In genomic region chr2:231701456-231702373, GRCh38 we compare ENCODE assay signal across 8 cellular contexts. TPM values are rescaled to one million over a fixed set of nuclear protein-coding genes. Genes with fewer than 3 reads are reported as not detected.
DNase-seq lines count a peak whose midpoint lies in the region; ATAC-seq and TF ChIP-seq lines count a peak whose summit lies in the region.

No MANE protein-coding gene starts in this region.

- 39 to 59% (median 44%) methylated on average over 21 to 22 of the region's 22 CpGs for WGBS in psoas muscle, 3 donors

- intact Hi-C loops in OCI-LY7 (cut with micrococcal nuclease; ENCODE audit: unreplicated experiment) = no loop called here
- intact Hi-C loops in psoas muscle (cut with DNase I) = no loop called here

- H3K27ac ChIP-seq in OCI-LY7 (ENCODE audit: low read depth, low read length, poor library complexity, severe bottlenecking) (no peak overlapping the region), psoas muscle (peak overlapping the region; percentile 63)

- H3K4me1 ChIP-seq in OCI-LY7 (ENCODE audit: insufficient read depth, low read length, poor library complexity, severe bottlenecking) (peaks cover 19% of the 10 kb centered on the region), psoas muscle (peaks cover 13% of the 10 kb centered on the region)

- no peak for TF ChIP-seq CTCF in OCI-LY7 (conservative IDR thresholded peaks at IDR 0.05; ENCODE audit: low read length)
- no peak for TF ChIP-seq CTCF in fibroblast of the aortic adventitia (IDR thresholded peaks at IDR 0.05; ENCODE audit: insufficient read depth, low read length)
- no peak for TF ChIP-seq CTCF in psoas muscle (IDR thresholded peaks at IDR 0.05)

- H3K4me3 ChIP-seq in OCI-LY7 (ENCODE audit: low read depth, low read length, poor library complexity, severe bottlenecking) = no peak overlapping the region
- H3K4me3 ChIP-seq in fibroblast of the aortic adventitia (ENCODE audit: low read depth, low read length) = no peak overlapping the region
- H3K4me3 ChIP-seq in psoas muscle = no peak overlapping the region

- BruUV-seq in OCI-LY7 (replicated peaks; lab: Mats Ljungman, UMichigan) = no TSS peak

- H3K36me3 ChIP-seq in OCI-LY7 (ENCODE audit: insufficient read depth, low read length) (no peaks in the 10 kb centered on the region), psoas muscle (ENCODE audit: insufficient read depth in 1 of 2, low read depth in 1 of 2) (no peaks in the 10 kb centered on the region)

- H3K27me3 ChIP-seq in psoas muscle (ENCODE audit: insufficient read depth in 3 of 3, low read length in 2 of 3) = no peaks in the 10 kb centered on the region

- H3K4me2 ChIP-seq in OCI-LY7 (ENCODE audit: low read length) = peak overlapping the region; percentile 35; the same call in 1 of the 2 replicates

- peak; percentile 40 for DNase-seq in HT-29 (ENCODE audit: low spot score)
- DNase-seq in OCI-LY7 (ENCODE audit: low spot score) = no peak
- DNase-seq in fibroblast of the aortic adventitia (ENCODE audit: low read depth) = peak; percentile 72
- peak; percentile 65 to 81 for DNase-seq in psoas muscle
- no peak for DNase-seq in retina

- H4K20me1 ChIP-seq in OCI-LY7 (ENCODE audit: insufficient read depth, low read length) = no peaks in the 10 kb centered on the region

- POLR2A ChIA-PET in OCI-LY7 (lab: Charles Lee) = no interaction called here

- H3K9me3 ChIP-seq in OCI-LY7 (ENCODE audit: low read length) (no peaks in the 10 kb centered on the region), psoas muscle (no peaks in the 10 kb centered on the region)

- CTCF ChIA-PET in OCI-LY7 (lab: Charles Lee; ENCODE audit: unreplicated experiment) = no interaction called here

- peaks cover 13% of the 10 kb centered on the region; the same call in 1 of the 2 replicates for H3K79me2 ChIP-seq in OCI-LY7 (ENCODE audit: insufficient read depth, low read depth, low read length)

- ATAC-seq in psoas muscle = peak; percentile 8 to 62 (median 15)
- no peak for ATAC-seq in HG02970 (IDR thresholded peaks at IDR 0.05; ENCODE audit: low FRiP score, unreplicated experiment)
- ATAC-seq in GM21390 (IDR thresholded peaks at IDR 0.05; ENCODE audit: unreplicated experiment) = no peak
- no peak for ATAC-seq in HG03159 (IDR thresholded peaks at IDR 0.05; ENCODE audit: unreplicated experiment)

- H2AFZ ChIP-seq in OCI-LY7 (ENCODE audit: low read length) = no peak overlapping the region

- no peaks in the 10 kb centered on the region for H3K9me2 ChIP-seq in OCI-LY7 (ENCODE audit: insufficient read depth, low read length)

RNA-seq across cellular contexts. Expression of gene PTMA, which starts 6.6 kb away (rescaled TPM):
- total RNA-seq in HT-29 (2014; rRNA removed; shearing (Covaris generic)) = 1,191 and 1,224 TPM in 2 replicates
- 2,780 and 3,271 TPM in 2 replicates for total RNA-seq in OCI-LY7 (2014; rRNA removed; shearing (Covaris generic))
- total RNA-seq in OCI-LY7 (2022) (3,053 and 3,088 TPM in 2 replicates), fibroblast of the aortic adventitia (ENCODE audit: low replicate concordance) (893 and 2,614 TPM in 2 replicates), psoas muscle (100 to 1,000 TPM; 124 to 263 (median 168) TPM)
- 100 to 1,000 TPM; 210 to 347 (median 274) TPM for polyA plus RNA-seq in psoas muscle

Comparison
In these comparisons a context has a peak if more than half of its experiments do, and no peak if none do; other contexts are left out.
1. DNase-seq: peak in HT-29 (single experiment), fibroblast of the aortic adventitia (single experiment) and psoas muscle (2 of 2); none in OCI-LY7 (single experiment) and retina (single experiment).
2. ATAC-seq: peak in psoas muscle (4 of 4); none in HG02970 (single experiment), GM21390 (single experiment) and HG03159 (single experiment).